Comparison of ENCODE assay signal across 2 cellular contexts in genomic region chr1:171739646-171740045, GRCh38.
TF ChIP-seq lines count a peak whose summit lies in the region.

No MANE protein-coding gene starts in this region.

TF ChIP-seq in SK-N-SH treated with all-trans-retinoic acid at 6 μM for 48 hours, 23 proteins besides CTCF, POLR2A, EP300 and RAD21 (continued from another document):
- TF ChIP-seq CREB5 (CRISPR knock-in tag; IDR thresholded peaks at IDR 0.05; ENCODE audit: low read depth) = no peak
- TF ChIP-seq TOX (CRISPR knock-in tag; IDR thresholded peaks at IDR 0.05; ENCODE audit: borderline replicate concordance) = no peak
- no peak for TF ChIP-seq RARB (CRISPR knock-in tag; IDR thresholded peaks at IDR 0.05)
- no peak for TF ChIP-seq PATZ1 (CRISPR knock-in tag; IDR thresholded peaks at IDR 0.05; ENCODE audit: borderline replicate concordance)
- TF ChIP-seq TSHZ2 (CRISPR knock-in tag; IDR thresholded peaks at IDR 0.05) = no peak
- no peak for TF ChIP-seq ZNF70 (CRISPR knock-in tag; IDR thresholded peaks at IDR 0.05)
- no peak for TF ChIP-seq ZNF8 (CRISPR knock-in tag; IDR thresholded peaks at IDR 0.05)
- TF ChIP-seq CSDC2 (CRISPR knock-in tag; IDR thresholded peaks at IDR 0.05) = no peak
- TF ChIP-seq POU6F1 (CRISPR knock-in tag; IDR thresholded peaks at IDR 0.05; ENCODE audit: borderline replicate concordance, low read depth) = no peak
- no peak for TF ChIP-seq OSR1 (CRISPR knock-in tag; IDR thresholded peaks at IDR 0.05)
- no peak for TF ChIP-seq BACH2 (CRISPR knock-in tag; IDR thresholded peaks at IDR 0.05; ENCODE audit: borderline replicate concordance)
- no peak for TF ChIP-seq ARNTL (CRISPR knock-in tag; IDR thresholded peaks at IDR 0.05; ENCODE audit: borderline replicate concordance, low read depth)
- TF ChIP-seq PPARA (CRISPR knock-in tag; IDR thresholded peaks at IDR 0.05; ENCODE audit: borderline replicate concordance) = no peak
- TF ChIP-seq ZC3H10 (CRISPR knock-in tag; IDR thresholded peaks at IDR 0.05) = no peak
- no peak for TF ChIP-seq CSRNP3 (CRISPR knock-in tag; IDR thresholded peaks at IDR 0.05)
TF ChIP-seq in SK-N-SH treated with all-trans-retinoic acid at 6 μM for 48 hours: peak in this region for 0.

TF ChIP-seq in neural cell, 6 proteins besides CTCF, POLR2A, EP300 and RAD21 (continued from another document):
- TF ChIP-seq REST (IDR thresholded peaks at IDR 0.05; ENCODE audit: borderline replicate concordance) = no peak
- no peak for TF ChIP-seq MXI1 (conservative IDR thresholded peaks at IDR 0.05; ENCODE audit: poor library complexity, severe bottlenecking)
- no peak for TF ChIP-seq EZH2 (IDR thresholded peaks at IDR 0.05; ENCODE audit: borderline replicate concordance, insufficient read depth, low read length, poor library complexity, severe bottlenecking)
